8 cellular contexts compared by ENCODE assay signal in genomic region chr17:45584092-45585036, GRCh38.
DNase-seq lines count a peak whose midpoint lies in the region.

No MANE protein-coding gene starts in this region.

- peak; percentile 82 for DNase-seq in ELR (ENCODE audit: low read depth)
- peak; percentile 53 for DNase-seq in HCEC 1CT
- peak; percentile 84 for DNase-seq in NAMALWA (ENCODE audit: low spot score)
- peak; percentile 91 for DNase-seq in activated effector memory CD4-positive, alpha-beta T cell treated with anti-CD3 and anti-CD28 coated beads, Interleukin-2, amount 50 U/mL, for 16 hours
- DNase-seq in head of caudate nucleus: peak in 41 of 42 donors; percentile 26 to 85 (median 71)
- peak; percentile 24 to 95 (median 62) for DNase-seq in posterior cingulate gyrus
- DNase-seq in NCI-H510A (lab: John Stamatoyannopoulos, UW): no peak

- H3K4me3 ChIP-seq in urinary bladder (ENCODE audit: low read depth, low read length): peak overlapping the region; percentile 61

- WGBS in urinary bladder: under 1% methylated on average over 62 of the region's 62 CpGs

- H3K36me3 ChIP-seq in urinary bladder (ENCODE audit: insufficient read depth): no peaks in the 10 kb centered on the region

- no peaks in the 10 kb centered on the region for H3K4me1 ChIP-seq in urinary bladder (ENCODE audit: insufficient read depth)

- H3K27ac ChIP-seq in urinary bladder (ENCODE audit: low read depth): peak overlapping the region; percentile 63

- intact Hi-C loops in head of caudate nucleus (cut with DNase I): loop anchor here (5.0 kb wide), 1 partner anchor 678 kb away; no protein-coding TSS in a partner anchor
- intact Hi-C loops in posterior cingulate gyrus (cut with DNase I): loop anchor here (5.0 kb wide), 1 partner anchor 678 kb away; no protein-coding TSS in a partner anchor
